ENCODE assay signal across 17 cellular contexts in genomic region chr1:211247921-211248320, GRCh38. TPM values are rescaled to one million over a fixed set of nuclear protein-coding genes. Genes with fewer than 3 reads are reported as not detected.
A peak's percentile ranks its signal among the peaks of the same experiment; 100 is the strongest.
DNase-seq lines count a peak whose midpoint lies in the region; ATAC-seq and TF ChIP-seq lines count a peak whose summit lies in the region.
"Had no signal": no experiment of that assay in that cellular context is flagged by ENCODE, and none has a peak within 500 bp of the region (broad histone marks: within the 10 kb centered on the region; RNA-seq: fewer than 3 reads in every experiment).

No MANE protein-coding gene starts in this region.

- in situ Hi-C loops in SK-MEL-5 (cut with HindIII; ENCODE audit: low pct_unique_long_range_greater_than_20kb, low sequenced_read_pairs) = no loop called here

- TF ChIP-seq CTCF in fibroblast of pulmonary artery (IDR thresholded peaks at IDR 0.05; ENCODE audit: low read length, missing control alignments) = no peak
- no peak for TF ChIP-seq CTCF in retinal pigment epithelial cell (conservative IDR thresholded peaks at IDR 0.05; ENCODE audit: low read depth, low read length)

- ATAC-seq in left colon (no peak), HG02623 (IDR thresholded peaks at IDR 0.05; ENCODE audit: unreplicated experiment) (no peak)
- ATAC-seq: CD8-positive, alpha-beta T cell; left ventricle myocardium superior; natural killer cell treated with Interleukin-12 subunit alpha and Interleukin-12 subunit beta and Interleukin-15 and Interleukin-18, amount 100 ng/mL, for 72 hours had no signal

- DNase-seq in NCI-H1105 treated with DMSO at 0.1 percent for 48 hours (lab: John Stamatoyannopoulos, UW) = peak; percentile 14
- no peak for DNase-seq in NCI-H1105 (lab: John Stamatoyannopoulos, UW)
- peak; percentile 9 for DNase-seq in SK-MEL-5 (ENCODE audit: low read depth, low spot score)
- peak; percentile 7 for DNase-seq in fibroblast of pulmonary artery (ENCODE audit: low read depth)
- DNase-seq in retinal pigment epithelial cell (ENCODE audit: low read depth) = peak; percentile 20
- DNase-seq in left colon = no peak
- DNase-seq in D341Med (ENCODE audit: low spot score) = no peak
- DNase-seq: activated CD4-positive, alpha-beta T cell treated with anti-CD3 and anti-CD28 coated beads, Interleukin-2, amount 10 ng/mL, durations not matched to agents 7 days and 5 days; adrenal gland; CD8-positive, alpha-beta T cell; hippocampal formation; Karpas-422; left ventricle myocardium superior had no signal

- intact Hi-C loops in left colon (cut with DNase I, micrococcal nuclease) = no loop called here

- H3K4me3 ChIP-seq in fibroblast of pulmonary artery (replicated peaks; ENCODE audit: low read depth, low read length) (no peak overlapping the region), retinal pigment epithelial cell (ENCODE audit: low read length) (no peak overlapping the region)
- H3K4me3 ChIP-seq: adrenal gland, coronary artery, skin epidermis had no signal

RNA-seq across cellular contexts. Expression of gene RCOR3, which starts 11.2 kb away (rescaled TPM):
- 8.7 and 9.2 TPM in 2 replicates for total RNA-seq in SK-MEL-5 (2014; rRNA removed; shearing (Covaris generic))
- 15.4 and 15.6 TPM in 2 replicates for polyA plus RNA-seq in SK-MEL-5 (2015; cell fraction: cytosol; rRNA removed)
- 108 and 140 TPM in 2 replicates for polyA plus RNA-seq in SK-MEL-5 (2015; cell fraction: nucleus; rRNA removed)
- total RNA-seq in left colon = 10 to 100 TPM; 40.6 to 45.6 TPM

Comparison
In these comparisons a context has a peak if more than half of its experiments do, and no peak if none do; other contexts are left out.
1. DNase-seq: peak in NCI-H1105 treated with DMSO at 0.1 percent for 48 hours (single experiment), SK-MEL-5 (single experiment), fibroblast of pulmonary artery (single experiment) and retinal pigment epithelial cell (single experiment); none in NCI-H1105 (single experiment), left colon (0 of 2) and D341Med (single experiment).